ENCODE assay signal across 18 cellular contexts in the genomic region with DNA sequence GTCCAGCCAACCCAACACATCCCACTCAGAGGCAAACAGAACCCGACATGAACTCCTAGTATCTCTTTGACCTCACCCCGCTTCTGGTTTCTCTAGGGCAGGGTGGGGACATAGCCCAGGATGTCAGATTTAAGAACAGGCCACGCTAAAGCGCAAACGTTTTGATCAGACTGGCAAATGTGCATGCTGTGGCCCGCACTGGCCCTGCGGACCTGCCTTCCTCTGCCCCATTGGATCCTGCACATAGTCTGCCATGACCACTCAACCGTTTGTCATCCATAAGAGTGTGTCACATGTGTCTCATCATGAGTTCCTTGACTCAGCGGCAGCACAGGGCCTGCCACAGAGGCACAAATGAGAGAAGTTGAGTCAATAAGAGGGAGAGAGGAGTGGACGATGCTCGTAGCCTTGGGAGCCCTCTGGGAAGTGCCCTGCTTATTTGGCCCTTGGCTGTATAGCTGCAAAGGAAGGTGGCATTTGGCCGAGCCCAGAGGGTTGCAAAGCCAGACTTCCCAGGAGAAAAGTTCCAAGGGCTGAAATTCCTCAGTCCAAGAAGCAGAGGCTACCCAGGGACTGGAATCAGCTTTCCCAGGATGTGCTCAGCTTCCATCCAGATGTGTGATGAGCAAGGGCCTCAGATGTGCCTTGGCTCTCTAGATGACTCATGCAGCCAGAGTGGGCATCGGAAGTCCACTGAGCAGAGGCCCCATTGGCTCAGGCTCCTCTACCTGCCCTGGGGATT. TPM values are rescaled to one million over a fixed set of nuclear protein-coding genes. Genes with fewer than 3 reads are reported as not detected.
"Had no signal": no experiment of that assay in that cellular context is flagged by ENCODE, and none has a peak within 500 bp of the region (broad histone marks: within the 10 kb centered on the region; RNA-seq: fewer than 3 reads in every experiment).

No MANE protein-coding gene starts in this region.

- H3K4me1 ChIP-seq: lower lobe of right lung, prostate gland, right lobe of liver, tibial nerve had no signal

- H3K4me1 Mint-ChIP-seq: activated naive CD8-positive, alpha-beta T cell treated with anti-CD3 and anti-CD28 coated beads for 36 hours; naive thymus-derived CD4-positive, alpha-beta T cell had no signal

- H3K27me3 ChIP-seq: brain microvascular endothelial cell, right lobe of liver, tibial nerve had no signal

- H3K4me3 ChIP-seq: lower lobe of right lung, prostate gland, right lobe of liver, tibial nerve had no signal

- H3K36me3 Mint-ChIP-seq: activated naive CD8-positive, alpha-beta T cell treated with anti-CD3 and anti-CD28 coated beads for 36 hours; naive thymus-derived CD4-positive, alpha-beta T cell; stimulated activated naive B cell treated with anti-CD40 and anti-IgM and Interleukin-4, amounts not matched to agents 10 μg/mL and 1 μg/mL and 100 μg/mL, for 72 hours had no signal

- H3K27me3 Mint-ChIP-seq: stimulated activated naive B cell treated with anti-CD40 and anti-IgM and Interleukin-4, amounts not matched to agents 10 μg/mL and 1 μg/mL and 100 μg/mL, for 72 hours had no signal

- H3K27ac ChIP-seq: brain microvascular endothelial cell, lower lobe of right lung, prostate gland, right lobe of liver, tibial nerve had no signal

- DNase-seq: activated CD4-positive, alpha-beta T cell treated with anti-CD3 and anti-CD28 coated beads, Interleukin-2, amount 50 U/mL, for 1 hour; activated CD4-positive, CD25-positive, alpha-beta regulatory T cell; activated effector memory CD4-positive, alpha-beta T cell treated with Interleukin-2 at 50 U/mL for 16 hours; activated naive CD8-positive, alpha-beta T cell treated with anti-CD3 and anti-CD28 coated beads for 36 hours; activated T-cell treated with anti-CD3 and anti-CD28 coated beads, Interleukin-2, amount 50 U/mL, for 1 hour; brain microvascular endothelial cell; cerebellar nuclear complex; hippocampal formation; lower lobe of right lung; naive thymus-derived CD4-positive, alpha-beta T cell; nucleus accumbens; right lobe of liver; stimulated activated CD4-positive, alpha-beta T cell treated with anti-CD3 and anti-CD28 coated beads, Interleukin-2, amount 100 ng/mL, for 24 hours; stimulated activated naive B cell treated with anti-CD40 and anti-IgM and Interleukin-4, amounts not matched to agents 10 μg/mL and 1 μg/mL and 100 μg/mL, for 72 hours; T-helper 2 cell had no signal

- H3K4me3 Mint-ChIP-seq: activated naive CD8-positive, alpha-beta T cell treated with anti-CD3 and anti-CD28 coated beads for 36 hours; naive thymus-derived CD4-positive, alpha-beta T cell; stimulated activated naive B cell treated with anti-CD40 and anti-IgM and Interleukin-4, amounts not matched to agents 10 μg/mL and 1 μg/mL and 100 μg/mL, for 72 hours had no signal

- H3K27ac Mint-ChIP-seq: activated naive CD8-positive, alpha-beta T cell treated with anti-CD3 and anti-CD28 coated beads for 36 hours; naive thymus-derived CD4-positive, alpha-beta T cell; stimulated activated naive B cell treated with anti-CD40 and anti-IgM and Interleukin-4, amounts not matched to agents 10 μg/mL and 1 μg/mL and 100 μg/mL, for 72 hours had no signal

- ATAC-seq: lower lobe of right lung; stimulated activated naive B cell treated with anti-CD40 and anti-IgM and Interleukin-4, amounts not matched to agents 10 μg/mL and 1 μg/mL and 100 μg/mL, for 72 hours had no signal

RNA-seq across cellular contexts. Expression of gene SLCO2A1, which starts 55.5 kb away (rescaled TPM):
- total RNA-seq: mononuclear cell; naive thymus-derived CD4-positive, alpha-beta T cell had no signal
- polyA plus RNA-seq: naive thymus-derived CD4-positive, alpha-beta T cell had no signal
